16 cellular contexts compared by ENCODE assay signal in genomic region chr11:9672288-9672916, GRCh38. TPM values are rescaled to one million over a fixed set of nuclear protein-coding genes. Genes with fewer than 3 reads are reported as not detected.
DNase-seq lines count a peak whose midpoint lies in the region; ATAC-seq, FAIRE-seq and TF ChIP-seq lines count a peak whose summit lies in the region.
"Had no signal": no experiment of that assay in that cellular context is flagged by ENCODE, and none has a peak within 500 bp of the region (broad histone marks: within the 10 kb centered on the region; RNA-seq: fewer than 3 reads in every experiment).

No MANE protein-coding gene starts in this region.

- H2AFZ ChIP-seq in OCI-LY1 (ENCODE audit: low read length) (no peak overlapping the region), astrocyte (ENCODE audit: low read depth, low read length) (no peak overlapping the region)
- H2AFZ ChIP-seq: PC-9 had no signal

- TF ChIP-seq CTCF in OCI-LY1 (IDR thresholded peaks at IDR 0.05; ENCODE audit: low read length) (no peak), astrocyte (IDR thresholded peaks at IDR 0.05; ENCODE audit: insufficient read depth, low read depth, low read length) (no peak), adrenal gland (IDR thresholded peaks at IDR 0.05) (no peak)

- H3K27me3 ChIP-seq in OCI-LY1 (ENCODE audit: insufficient read depth, low read length) (no peaks in the 10 kb centered on the region), astrocyte (ENCODE audit: insufficient read depth, low read length) (no peaks in the 10 kb centered on the region), adrenal gland (no peaks in the 10 kb centered on the region)
- no peaks in the 10 kb centered on the region for H3K27me3 ChIP-seq in naive thymus-derived CD4-positive, alpha-beta T cell (ENCODE audit: control insufficient read depth in 2 of 2, insufficient read depth in 2 of 2, low read length in 2 of 2)
- H3K27me3 ChIP-seq: BLaER1 treated with 17β-estradiol and CSF1 and Interleukin-3, amounts not matched to agents 10 nM and 100 nM had no signal

- H3K9me2 ChIP-seq in OCI-LY1 (ENCODE audit: low read depth, low read length), result no peaks in the 10 kb centered on the region

- peaks cover 0 to 1% of the 10 kb centered on the region in 2 donors for H3K9me3 Mint-ChIP-seq in stimulated activated naive CD8-positive, alpha-beta T cell treated with anti-CD3 and anti-CD28 coated beads, Interleukin-15, amount 100 ng/mL, for 72 hours
- peaks cover 4% of the 10 kb centered on the region for H3K9me3 Mint-ChIP-seq in astrocyte (ENCODE audit: unreplicated experiment)
- H3K9me3 Mint-ChIP-seq in naive thymus-derived CD4-positive, alpha-beta T cell, result peaks cover 0 to 6% (median 0%) of the 10 kb centered on the region in 11 donors

- H3K36me3 ChIP-seq in OCI-LY1 (ENCODE audit: insufficient read depth, low read length) (peaks cover 35% of the 10 kb centered on the region), astrocyte (ENCODE audit: insufficient read depth, low read length) (no peaks in the 10 kb centered on the region), adrenal gland (replicated peaks in 1 of 2) (no peaks in the 10 kb centered on the region)
- H3K36me3 ChIP-seq in naive thymus-derived CD4-positive, alpha-beta T cell (ENCODE audit: control insufficient read depth in 2 of 3, insufficient read depth in 3 of 3, low read length in 3 of 3), result no peaks in the 10 kb centered on the region

- H3K4me1 ChIP-seq in OCI-LY1 (ENCODE audit: insufficient read depth, low read length, severe bottlenecking) (peaks cover 81% of the 10 kb centered on the region), astrocyte (ENCODE audit: insufficient read depth, low read length) (peaks cover 4% of the 10 kb centered on the region), adrenal gland (replicated peaks in 1 of 2) (peaks cover 0 to 16% of the 10 kb centered on the region in 2 donors)
- no peaks in the 10 kb centered on the region for H3K4me1 ChIP-seq in naive thymus-derived CD4-positive, alpha-beta T cell (ENCODE audit: control insufficient read depth in 2 of 2, insufficient read depth in 2 of 2, low read length in 2 of 2)

- H3K36me3 Mint-ChIP-seq in astrocyte (ENCODE audit: low read depth, unreplicated experiment), result peaks cover 2% of the 10 kb centered on the region
- peaks cover 0 to 4% (median 0%) of the 10 kb centered on the region in 5 donors for H3K36me3 Mint-ChIP-seq in naive thymus-derived CD4-positive, alpha-beta T cell

- H3K4me2 ChIP-seq in OCI-LY1 (ENCODE audit: low read length), result peak overlapping the region; percentile 50
- no peak overlapping the region for H3K4me2 ChIP-seq in astrocyte (ENCODE audit: low read length)
- H3K4me2 ChIP-seq: BLaER1 treated with 17β-estradiol and CSF1 and Interleukin-3, amounts not matched to agents 10 nM and 100 nM; PC-9 had no signal

- H3K79me2 ChIP-seq in OCI-LY1 (ENCODE audit: insufficient read depth, low read length), result peaks cover 86% of the 10 kb centered on the region
- peaks cover 73% of the 10 kb centered on the region for H3K79me2 ChIP-seq in astrocyte (ENCODE audit: insufficient read depth, low read length)

- H3K27me3 Mint-ChIP-seq in stimulated activated naive CD8-positive, alpha-beta T cell treated with anti-CD3 and anti-CD28 coated beads, Interleukin-15, amount 100 ng/mL, for 72 hours, result peaks cover 23% of the 10 kb centered on the region
- H3K27me3 Mint-ChIP-seq in astrocyte (ENCODE audit: low read depth, unreplicated experiment), result no peaks in the 10 kb centered on the region
- peaks cover 0 to 6% (median 0%) of the 10 kb centered on the region in 5 donors for H3K27me3 Mint-ChIP-seq in naive thymus-derived CD4-positive, alpha-beta T cell

- intact Hi-C loops in naive thymus-derived CD4-positive, alpha-beta T cell (cut with micrococcal nuclease), result no loop called here
- intact Hi-C loops in adrenal gland (cut with DNase I), result no loop called here

- TF ChIP-seq POLR2A in adrenal gland (IDR thresholded peaks at IDR 0.05), result no peak

- WGBS in adrenal gland, 4 donors, result 74 to 79% (median 76%) methylated on average over 3 of the region's 3 CpGs

- H3F3A ChIP-seq in OCI-LY1 (ENCODE audit: insufficient read depth, low read length), result peaks cover 17% of the 10 kb centered on the region; the same call in 1 of the 2 replicates

- peak; percentile 62 for ATAC-seq in stimulated activated naive CD8-positive, alpha-beta T cell treated with anti-CD3 and anti-CD28 coated beads, Interleukin-15, amount 100 ng/mL, for 72 hours
- ATAC-seq in stimulated activated naive CD8-positive, alpha-beta T cell treated with anti-CD3 and anti-CD28 coated beads, Interleukin-15, Interleukin-2, amounts not matched to agents 100 U/mL and 50 U/mL, for 24 hours, result no peak
- no peak for ATAC-seq in naive thymus-derived CD4-positive, alpha-beta T cell
- ATAC-seq: Right ventricle myocardium inferior had no signal

- no peaks in the 10 kb centered on the region for H4K20me1 ChIP-seq in OCI-LY1 (ENCODE audit: insufficient read depth, low read length)
- peaks cover 10% of the 10 kb centered on the region for H4K20me1 ChIP-seq in astrocyte (ENCODE audit: insufficient read depth, low read length)

- peak overlapping the region; percentile 75 for H3K27ac ChIP-seq in OCI-LY1 (ENCODE audit: low read depth, low read length, poor library complexity, severe bottlenecking)
- no peak overlapping the region for H3K27ac ChIP-seq in astrocyte (ENCODE audit: low read depth, low read length)
- no peak overlapping the region for H3K27ac ChIP-seq in naive thymus-derived CD4-positive, alpha-beta T cell (ENCODE audit: low read depth, low read length)
- H3K27ac ChIP-seq in adrenal gland, result no peak overlapping the region
- H3K27ac ChIP-seq: BLaER1 treated with 17β-estradiol and CSF1 and Interleukin-3, amounts not matched to agents 10 nM and 100 nM; PC-9; SK-N-MC had no signal

- no peak overlapping the region for H3K27ac Mint-ChIP-seq in stimulated activated naive CD8-positive, alpha-beta T cell treated with anti-CD3 and anti-CD28 coated beads, Interleukin-15, amount 100 ng/mL, for 72 hours
- H3K27ac Mint-ChIP-seq in astrocyte (ENCODE audit: unreplicated experiment), result no peak overlapping the region
- H3K27ac Mint-ChIP-seq in naive thymus-derived CD4-positive, alpha-beta T cell, result no peak overlapping the region

- no peak for FAIRE-seq in astrocyte (lab: Jason Lieb, UNC)

- peak overlapping the region; percentile 30 for H3K4me3 ChIP-seq in OCI-LY1 (ENCODE audit: low read depth, low read length, poor library complexity, severe bottlenecking)
- no peak overlapping the region for H3K4me3 ChIP-seq in astrocyte (ENCODE audit: insufficient read depth, low read depth, low read length)
- H3K4me3 ChIP-seq in naive thymus-derived CD4-positive, alpha-beta T cell (ENCODE audit: low read length), result no peak overlapping the region
- H3K4me3 ChIP-seq in adrenal gland, result no peak overlapping the region
- H3K4me3 ChIP-seq: BLaER1 treated with 17β-estradiol and CSF1 and Interleukin-3, amounts not matched to agents 10 nM and 100 nM; PC-9; SK-N-MC had no signal

- no peak overlapping the region for H3K4me3 Mint-ChIP-seq in stimulated activated naive CD8-positive, alpha-beta T cell treated with anti-CD3 and anti-CD28 coated beads, Interleukin-15, amount 100 ng/mL, for 72 hours
- H3K4me3 Mint-ChIP-seq in astrocyte (ENCODE audit: unreplicated experiment), result no peak overlapping the region
- no peak overlapping the region for H3K4me3 Mint-ChIP-seq in naive thymus-derived CD4-positive, alpha-beta T cell

- DNase-seq in stimulated activated naive CD8-positive, alpha-beta T cell treated with anti-CD3 and anti-CD28 coated beads, Interleukin-15, amount 100 ng/mL, for 72 hours, result no peak
- DNase-seq in stimulated activated naive CD8-positive, alpha-beta T cell treated with anti-CD3 and anti-CD28 coated beads, Interleukin-15, Interleukin-2, amounts not matched to agents 100 U/mL and 50 U/mL, for 24 hours, result no peak
- peak; percentile 10 for DNase-seq in astrocyte (ENCODE audit: low read depth)
- no peak for DNase-seq in naive thymus-derived CD4-positive, alpha-beta T cell
- DNase-seq in adrenal gland, result no peak
- no peak for DNase-seq in superior temporal gyrus (ENCODE audit: extremely low spot score)
- DNase-seq: H7; NCI-H1436 treated with DMSO at 0.1 percent for 48 hours; NCI-H345; NCI-H526 treated with DMSO at 0.1 percent for 48 hours; NK-92 treated with Interleukin-12 subunit alpha and Interleukin-12 subunit beta, amount 100 ng/mL, for 24 hours; PC-9 had no signal

- H3K4me1 Mint-ChIP-seq in stimulated activated naive CD8-positive, alpha-beta T cell treated with anti-CD3 and anti-CD28 coated beads, Interleukin-15, amount 100 ng/mL, for 72 hours, result no peaks in the 10 kb centered on the region
- H3K4me1 Mint-ChIP-seq in astrocyte (ENCODE audit: low read depth, unreplicated experiment), result peaks cover 7% of the 10 kb centered on the region
- peaks cover 0 to 4% (median 0%) of the 10 kb centered on the region in 7 donors for H3K4me1 Mint-ChIP-seq in naive thymus-derived CD4-positive, alpha-beta T cell

- CTCF ChIA-PET in naive thymus-derived CD4-positive, alpha-beta T cell (lab: Charles Lee), result no interaction called here

- H3K9me3 ChIP-seq in OCI-LY1 (ENCODE audit: low read length), result no peaks in the 10 kb centered on the region
- no peaks in the 10 kb centered on the region for H3K9me3 ChIP-seq in astrocyte (ENCODE audit: insufficient read depth, low read depth, low read length)
- H3K9me3 ChIP-seq in naive thymus-derived CD4-positive, alpha-beta T cell (ENCODE audit: control insufficient read depth in 2 of 3, low read length in 3 of 3), result no peaks in the 10 kb centered on the region
- no peaks in the 10 kb centered on the region for H3K9me3 ChIP-seq in adrenal gland (replicated peaks in 1 of 3)

- POLR2A ChIA-PET in naive thymus-derived CD4-positive, alpha-beta T cell (lab: Charles Lee), result interaction anchor here (0.7 kb wide), 1 partner anchor 379 kb away, joined by 5 read pairs; no protein-coding TSS in a partner anchor

- H3K9ac ChIP-seq in OCI-LY1 (ENCODE audit: low read length) (peak overlapping the region; percentile 24; the same call in 1 of the 2 replicates), astrocyte (ENCODE audit: low read length) (no peak overlapping the region)
- H3K9ac ChIP-seq: BLaER1 treated with 17β-estradiol and CSF1 and Interleukin-3, amounts not matched to agents 10 nM and 100 nM had no signal

RNA-seq across cellular contexts. Expression of gene SWAP70, which starts 8.5 kb away (rescaled TPM):
- 28.6 and 33.7 TPM in 2 replicates for total RNA-seq in astrocyte
- total RNA-seq in naive thymus-derived CD4-positive, alpha-beta T cell, result 10 to 100 TPM in 1 of 5 experiments, 1 to 10 TPM in 4; 4.2 to 15.6 (median 7.0) TPM
- 1 to 10 TPM; 2.3 to 3.4 TPM for polyA plus RNA-seq in naive thymus-derived CD4-positive, alpha-beta T cell
- total RNA-seq in adrenal gland, result 10 to 100 TPM; 13.3 to 23.5 (median 20.1) TPM
- 10 to 100 TPM in 1 of 3 donors, 1 to 10 TPM in 2; 6.5 to 17.2 (median 8.8) TPM for polyA plus RNA-seq in adrenal gland
